In genomic region chr11:64321533-64321932, GRCh38 we compare ENCODE assay signal across 13 cellular contexts. TPM values are rescaled to one million over a fixed set of nuclear protein-coding genes. Genes with fewer than 3 reads are reported as not detected.
A peak's percentile ranks its signal among the peaks of the same experiment; 100 is the strongest.
DNase-seq lines count a peak whose midpoint lies in the region; ATAC-seq and TF ChIP-seq lines count a peak whose summit lies in the region.
"Had no signal": no experiment of that assay in that cellular context is flagged by ENCODE, and none has a peak within 500 bp of the region (broad histone marks: within the 10 kb centered on the region; RNA-seq: fewer than 3 reads in every experiment).

No MANE protein-coding gene starts in this region.

- no peaks in the 10 kb centered on the region for H3K36me3 ChIP-seq in transverse colon

- H3K4me3 ChIP-seq in astrocyte of the spinal cord (ENCODE audit: low read depth, low read length) (no peak overlapping the region), transverse colon (no peak overlapping the region)

- H3K36me3 Mint-ChIP-seq in activated CD4-positive, alpha-beta memory T cell treated with anti-CD3 and anti-CD28 coated beads, Interleukin-2, amount 10 ng/mL, durations not matched to agents 7 days and 5 days (ENCODE audit: low read depth), result peaks cover 33% of the 10 kb centered on the region

- no peaks in the 10 kb centered on the region for H3K27me3 Mint-ChIP-seq in activated CD4-positive, alpha-beta memory T cell treated with anti-CD3 and anti-CD28 coated beads, Interleukin-2, amount 10 ng/mL, durations not matched to agents 7 days and 5 days

- POLR2A ChIA-PET in activated CD4-positive, alpha-beta memory T cell treated with anti-CD3 and anti-CD28 coated beads, Interleukin-2, amount 10 ng/mL, durations not matched to agents 7 days and 5 days (lab: Charles Lee), result no interaction called here

- ATAC-seq in left lobe of liver (no peak), GM18498 (IDR thresholded peaks at IDR 0.05; ENCODE audit: unreplicated experiment) (no peak)
- ATAC-seq: activated CD4-positive, CD25-positive, alpha-beta regulatory T cell treated with anti-CD3 and anti-CD28 coated beads, Interleukin-2, amount 50 U/mL, for 24 hours; SK-N-SH treated with all-trans-retinoic acid at 6 μM for 48 hours had no signal

- in situ Hi-C loops in astrocyte of the spinal cord (cut with HindIII; ENCODE audit: low sequenced_read_pairs), result no loop called here
- in situ Hi-C loops in transverse colon (cut with MboI; ENCODE audit: low pct_ligation_motif_present in 1 of 4, low pct_unique_long_range_greater_than_20kb in 1 of 4, low sequenced_read_pairs in 3 of 4), result no loop called here

- no peak for TF ChIP-seq EP300 in transverse colon (IDR thresholded peaks at IDR 0.05; ENCODE audit: low read depth)

- H3K9me3 ChIP-seq in transverse colon, result no peaks in the 10 kb centered on the region

- H3K9me3 Mint-ChIP-seq in activated CD4-positive, alpha-beta memory T cell treated with anti-CD3 and anti-CD28 coated beads, Interleukin-2, amount 10 ng/mL, durations not matched to agents 7 days and 5 days, result no peaks in the 10 kb centered on the region

- peak; percentile 76 for TF ChIP-seq POLR2A in transverse colon (IDR thresholded peaks at IDR 0.05)

- TF ChIP-seq CTCF in astrocyte of the spinal cord (IDR thresholded peaks at IDR 0.05; ENCODE audit: low read depth, low read length), result no peak
- no peak for TF ChIP-seq CTCF in transverse colon (IDR thresholded peaks at IDR 0.05)

- DNase-seq in NCI-H2029 treated with DMSO at 0.1 percent for 48 hours (lab: John Stamatoyannopoulos, UW) (peak; percentile 58), astrocyte of the spinal cord (ENCODE audit: low read depth, low spot score) (peak; percentile 53), left lobe of liver (ENCODE audit: low spot score) (peak; percentile 42), transverse colon (peak; percentile 85), NCI-H446 (lab: John Stamatoyannopoulos, UW) (no peak)
- no peak for DNase-seq in activated CD4-positive, alpha-beta memory T cell treated with anti-CD3 and anti-CD28 coated beads, Interleukin-2, amount 10 ng/mL, durations not matched to agents 7 days and 5 days
- DNase-seq: caudate nucleus, NCI-H524 treated with DMSO at 0.1 percent for 48 hours had no signal

- peak overlapping the region; percentile 95 to 99 (median 96) for H3K27ac ChIP-seq in transverse colon
- H3K27ac ChIP-seq: C4-2B, HL-60 had no signal

- whole genome bisulfite sequencing in transverse colon (ENCODE audit: low coverage in 1 of 2), 2 donors, result 64% methylated on average over 5 of the region's 5 CpGs; no CpG with 5 or more reads in 1 of the 2 donors

- H3K4me1 ChIP-seq in transverse colon, result peaks cover 0 to 44% (median 35%) of the 10 kb centered on the region in 4 donors

- H3K27ac Mint-ChIP-seq in activated CD4-positive, alpha-beta memory T cell treated with anti-CD3 and anti-CD28 coated beads, Interleukin-2, amount 10 ng/mL, durations not matched to agents 7 days and 5 days, result no peak overlapping the region

- CTCF ChIA-PET in activated CD4-positive, alpha-beta memory T cell treated with anti-CD3 and anti-CD28 coated beads, Interleukin-2, amount 10 ng/mL, durations not matched to agents 7 days and 5 days (lab: Charles Lee), result interaction anchor here (1.4 kb wide), 1 partner anchor 10 kb away, joined by 4 read pairs; no protein-coding TSS in a partner anchor

- intact Hi-C loops in transverse colon (cut with DNase I; ENCODE audit: low total_unique reads), result no loop called here

- peaks cover 36% of the 10 kb centered on the region for H3K4me1 Mint-ChIP-seq in activated CD4-positive, alpha-beta memory T cell treated with anti-CD3 and anti-CD28 coated beads, Interleukin-2, amount 10 ng/mL, durations not matched to agents 7 days and 5 days

- H3K4me3 Mint-ChIP-seq in activated CD4-positive, alpha-beta memory T cell treated with anti-CD3 and anti-CD28 coated beads, Interleukin-2, amount 10 ng/mL, durations not matched to agents 7 days and 5 days, result no peak overlapping the region

- no peaks in the 10 kb centered on the region for H3K27me3 ChIP-seq in transverse colon

RNA-seq across cellular contexts. Expression of gene PRDX5, which starts 3.6 kb away (rescaled TPM):
- total RNA-seq in left lobe of liver (96.4 TPM), transverse colon (100 to 1,000 TPM; 152 to 381 (median 265) TPM)
- 100 to 1,000 TPM; 137 to 139 TPM for total RNA-seq in activated CD4-positive, alpha-beta memory T cell treated with anti-CD3 and anti-CD28 coated beads, Interleukin-2, amount 10 ng/mL, durations not matched to agents 7 days and 5 days

RNA-seq across cellular contexts. Expression of gene TRMT112, which starts 4.2 kb away (rescaled TPM):
- 59.1 TPM for total RNA-seq in left lobe of liver
- 10 to 100 TPM; 59.1 to 99.9 (median 82.7) TPM for total RNA-seq in transverse colon
- total RNA-seq in activated CD4-positive, alpha-beta memory T cell treated with anti-CD3 and anti-CD28 coated beads, Interleukin-2, amount 10 ng/mL, durations not matched to agents 7 days and 5 days, result 100 to 1,000 TPM; 137 to 145 TPM

RNA-seq across cellular contexts. Expression of gene ESRRA, which starts 16.2 kb away (rescaled TPM):
- total RNA-seq in left lobe of liver, result 53.6 TPM
- total RNA-seq in transverse colon, result 100 to 1,000 TPM; 142 to 272 (median 221) TPM
- total RNA-seq in activated CD4-positive, alpha-beta memory T cell treated with anti-CD3 and anti-CD28 coated beads, Interleukin-2, amount 10 ng/mL, durations not matched to agents 7 days and 5 days, result 10 to 100 TPM; 38.5 to 42.2 TPM

RNA-seq across cellular contexts. Expression of gene CCDC88B, which starts 18.5 kb away (rescaled TPM):
- 4.0 TPM for total RNA-seq in left lobe of liver
- 100 to 1,000 TPM in 1 of 4 donors, 10 to 100 TPM in 3; 24.8 to 203 (median 47.1) TPM for total RNA-seq in transverse colon
- 100 to 1,000 TPM in 1 of 2 experiments, 10 to 100 TPM in 1; 99.1 to 106 TPM for total RNA-seq in activated CD4-positive, alpha-beta memory T cell treated with anti-CD3 and anti-CD28 coated beads, Interleukin-2, amount 10 ng/mL, durations not matched to agents 7 days and 5 days

RNA-seq across cellular contexts. Expression of gene CATSPERZ, which starts 21.4 kb away (rescaled TPM):
- total RNA-seq in left lobe of liver (not detected), transverse colon (10 to 100 TPM in 1 of 4 donors, not detected in 3; 20.9 TPM)
- total RNA-seq in activated CD4-positive, alpha-beta memory T cell treated with anti-CD3 and anti-CD28 coated beads, Interleukin-2, amount 10 ng/mL, durations not matched to agents 7 days and 5 days, result not detected

Comparison
In these comparisons a context has a peak if more than half of its experiments do, and no peak if none do; other contexts are left out.
1. DNase-seq: peak in NCI-H2029 treated with DMSO at 0.1 percent for 48 hours (single experiment), astrocyte of the spinal cord (single experiment), left lobe of liver (single experiment) and transverse colon (single experiment); none in activated CD4-positive, alpha-beta memory T cell treated with anti-CD3 and anti-CD28 coated beads, Interleukin-2, amount 10 ng/mL, durations not matched to agents 7 days and 5 days (single experiment) and NCI-H446 (0 of 2).